ENCODE assay signal across 5 cellular contexts in the genomic region with DNA sequence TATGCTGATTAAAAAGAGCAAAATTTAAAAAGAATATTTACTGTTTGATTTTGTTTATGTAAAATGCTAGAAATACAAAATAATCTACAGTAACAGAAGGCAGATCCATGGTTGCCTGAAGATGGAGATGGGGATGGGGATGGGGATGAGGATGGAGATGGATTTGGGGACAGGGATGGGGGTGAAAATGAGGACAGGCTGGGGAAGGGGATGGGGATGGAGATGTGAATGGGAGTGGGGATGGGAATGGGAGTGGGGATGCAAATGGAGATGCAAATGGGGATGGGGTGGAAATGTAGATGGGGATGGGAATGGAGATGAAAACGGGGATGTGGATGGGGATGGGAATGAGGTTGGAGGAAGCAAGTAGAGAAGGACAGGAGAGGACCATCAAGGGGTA.
"Had no signal": no experiment of that assay in that cellular context is flagged by ENCODE, and none has a peak within 500 bp of the region (broad histone marks: within the 10 kb centered on the region; RNA-seq: fewer than 3 reads in every experiment).

No MANE protein-coding gene starts in this region.

- DNase-seq: H9, KG1 had no signal

- H3K4me3 ChIP-seq: GM23338, K562 had no signal

- H2AFZ ChIP-seq: GM23338 had no signal

- ATAC-seq: GM23338, HCT116, K562 had no signal

- H3K4me2 ChIP-seq: GM23338 had no signal
